ENCODE assay signal across 1 cellular context in the genomic region with DNA sequence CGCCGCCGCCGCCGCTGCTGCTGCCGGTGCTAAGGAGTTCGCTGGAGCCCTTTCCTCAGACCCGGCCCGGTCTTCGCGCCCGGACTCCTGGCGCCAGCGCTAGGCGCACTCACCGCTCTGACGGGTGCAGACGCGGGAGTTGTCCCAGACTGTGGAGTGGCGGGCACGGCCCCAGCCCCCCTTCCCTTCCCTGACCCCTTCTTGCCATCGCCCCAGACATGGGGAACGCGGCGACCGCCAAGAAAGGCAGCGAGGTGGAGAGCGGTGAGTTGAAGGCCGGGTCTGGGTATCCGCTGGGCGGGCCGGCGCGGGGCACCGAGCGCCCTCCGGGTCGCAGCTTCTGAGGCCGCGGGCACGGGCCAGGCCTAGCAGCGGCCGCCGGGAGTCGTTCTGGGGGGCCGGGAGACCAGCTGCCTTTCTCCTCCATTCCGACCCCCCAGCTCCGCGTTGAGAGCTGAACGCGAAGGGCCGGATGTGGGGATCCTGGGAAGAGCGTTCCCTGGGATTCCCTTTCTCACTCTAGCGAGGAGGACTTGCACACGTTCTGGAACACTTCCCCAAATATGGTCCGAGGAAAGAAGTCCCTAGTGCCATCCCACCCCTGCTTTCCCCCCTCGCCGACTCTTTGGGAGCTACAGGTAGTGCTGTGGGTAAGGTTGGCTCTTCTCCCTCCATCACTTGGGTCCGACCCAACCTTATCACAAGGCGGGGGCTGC.
TF ChIP-seq lines count a peak whose summit lies in the region.

No MANE protein-coding gene starts in this region.

TF ChIP-seq in HepG2, 621 proteins besides CTCF, POLR2A, EP300 and RAD21 (continued from another document and continues in another):
- TF ChIP-seq, protein P1, sequence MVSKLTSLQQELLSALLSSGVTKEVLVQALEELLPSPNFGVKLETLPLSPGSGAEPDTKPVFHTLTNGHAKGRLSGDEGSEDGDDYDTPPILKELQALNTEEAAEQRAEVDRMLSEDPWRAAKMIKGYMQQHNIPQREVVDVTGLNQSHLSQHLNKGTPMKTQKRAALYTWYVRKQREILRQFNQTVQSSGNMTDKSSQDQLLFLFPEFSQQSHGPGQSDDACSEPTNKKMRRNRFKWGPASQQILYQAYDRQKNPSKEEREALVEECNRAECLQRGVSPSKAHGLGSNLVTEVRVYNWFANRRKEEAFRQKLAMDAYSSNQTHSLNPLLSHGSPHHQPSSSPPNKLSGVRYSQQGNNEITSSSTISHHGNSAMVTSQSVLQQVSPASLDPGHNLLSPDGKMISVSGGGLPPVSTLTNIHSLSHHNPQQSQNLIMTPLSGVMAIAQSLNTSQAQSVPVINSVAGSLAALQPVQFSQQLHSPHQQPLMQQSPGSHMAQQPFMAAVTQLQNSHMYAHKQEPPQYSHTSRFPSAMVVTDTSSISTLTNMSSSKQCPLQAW (CRISPR knock-in tag; IDR thresholded peaks at IDR 0.05): peak; percentile 59
- TF ChIP-seq ZNF33B (CRISPR knock-in tag; IDR thresholded peaks at IDR 0.05): no peak; the same call in 1 of the 2 replicates
- TF ChIP-seq, protein P2, sequence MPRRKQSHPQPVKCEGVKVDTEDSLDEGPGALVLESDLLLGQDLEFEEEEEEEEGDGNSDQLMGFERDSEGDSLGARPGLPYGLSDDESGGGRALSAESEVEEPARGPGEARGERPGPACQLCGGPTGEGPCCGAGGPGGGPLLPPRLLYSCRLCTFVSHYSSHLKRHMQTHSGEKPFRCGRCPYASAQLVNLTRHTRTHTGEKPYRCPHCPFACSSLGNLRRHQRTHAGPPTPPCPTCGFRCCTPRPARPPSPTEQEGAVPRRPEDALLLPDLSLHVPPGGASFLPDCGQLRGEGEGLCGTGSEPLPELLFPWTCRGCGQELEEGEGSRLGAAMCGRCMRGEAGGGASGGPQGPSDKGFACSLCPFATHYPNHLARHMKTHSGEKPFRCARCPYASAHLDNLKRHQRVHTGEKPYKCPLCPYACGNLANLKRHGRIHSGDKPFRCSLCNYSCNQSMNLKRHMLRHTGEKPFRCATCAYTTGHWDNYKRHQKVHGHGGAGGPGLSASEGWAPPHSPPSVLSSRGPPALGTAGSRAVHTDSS (CRISPR knock-in tag; conservative IDR thresholded peaks at IDR 0.05): no peak
- TF ChIP-seq NCOA5 (CRISPR knock-in tag; IDR thresholded peaks at IDR 0.05): no peak
- no peak for TF ChIP-seq ZNF552 (CRISPR knock-in tag; IDR thresholded peaks at IDR 0.05; ENCODE audit: borderline replicate concordance)
- peak; percentile 3 for TF ChIP-seq HNRNPLL (IDR thresholded peaks at IDR 0.05; ENCODE audit: low read depth, low read length, poor library complexity, severe bottlenecking)
- no peak for TF ChIP-seq MATR3 (CRISPR knock-in tag; IDR thresholded peaks at IDR 0.05)
- TF ChIP-seq, protein P3, sequence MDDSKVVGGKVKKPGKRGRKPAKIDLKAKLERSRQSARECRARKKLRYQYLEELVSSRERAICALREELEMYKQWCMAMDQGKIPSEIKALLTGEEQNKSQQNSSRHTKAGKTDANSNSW (CRISPR knock-in tag; IDR thresholded peaks at IDR 0.05; ENCODE audit: borderline replicate concordance): no peak
- TF ChIP-seq ADNP (CRISPR knock-in tag; IDR thresholded peaks at IDR 0.05): no peak
- no peak for TF ChIP-seq KMT2B (CRISPR knock-in tag; IDR thresholded peaks at IDR 0.05)
- TF ChIP-seq MED13 (CRISPR knock-in tag; IDR thresholded peaks at IDR 0.05): no peak
- no peak for TF ChIP-seq NCOA1 (CRISPR knock-in tag; IDR thresholded peaks at IDR 0.05)
- 0 out of 2 replicates have a peak, but pooled peaks have one; percentile 7 for TF ChIP-seq ZNF350 (CRISPR knock-in tag; IDR thresholded peaks at IDR 0.05; ENCODE audit: borderline replicate concordance, low read depth)
- no peak for TF ChIP-seq CENPT (CRISPR knock-in tag; IDR thresholded peaks at IDR 0.05; ENCODE audit: low read depth)
- no peak; the same call in 1 of the 2 replicates for TF ChIP-seq TAF1 (CRISPR knock-in tag; IDR thresholded peaks at IDR 0.05)
- TF ChIP-seq ZFX (CRISPR knock-in tag; IDR thresholded peaks at IDR 0.05; ENCODE audit: low read depth): peak; percentile 66; the same call in 1 of the 2 replicates
- TF ChIP-seq, protein P4, sequence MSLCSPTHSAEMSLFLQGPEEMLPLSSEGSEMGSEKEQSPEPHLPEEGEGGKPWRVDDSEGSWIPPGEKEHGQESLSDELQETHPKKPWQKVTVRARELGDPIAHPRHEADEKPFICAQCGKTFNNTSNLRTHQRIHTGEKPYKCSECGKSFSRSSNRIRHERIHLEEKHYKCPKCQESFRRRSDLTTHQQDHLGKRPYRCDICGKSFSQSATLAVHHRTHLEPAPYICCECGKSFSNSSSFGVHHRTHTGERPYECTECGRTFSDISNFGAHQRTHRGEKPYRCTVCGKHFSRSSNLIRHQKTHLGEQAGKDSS (CRISPR knock-in tag; IDR thresholded peaks at IDR 0.05; ENCODE audit: borderline replicate concordance, low read depth): no peak
- TF ChIP-seq ZNF3 (CRISPR knock-in tag; IDR thresholded peaks at IDR 0.05): no peak
- TF ChIP-seq CHD2 (IDR thresholded peaks at IDR 0.05; ENCODE audit: low read depth, low read length): no peak
- no peak for TF ChIP-seq NFKBIZ (CRISPR knock-in tag; IDR thresholded peaks at IDR 0.05)
- TF ChIP-seq, protein P5, sequence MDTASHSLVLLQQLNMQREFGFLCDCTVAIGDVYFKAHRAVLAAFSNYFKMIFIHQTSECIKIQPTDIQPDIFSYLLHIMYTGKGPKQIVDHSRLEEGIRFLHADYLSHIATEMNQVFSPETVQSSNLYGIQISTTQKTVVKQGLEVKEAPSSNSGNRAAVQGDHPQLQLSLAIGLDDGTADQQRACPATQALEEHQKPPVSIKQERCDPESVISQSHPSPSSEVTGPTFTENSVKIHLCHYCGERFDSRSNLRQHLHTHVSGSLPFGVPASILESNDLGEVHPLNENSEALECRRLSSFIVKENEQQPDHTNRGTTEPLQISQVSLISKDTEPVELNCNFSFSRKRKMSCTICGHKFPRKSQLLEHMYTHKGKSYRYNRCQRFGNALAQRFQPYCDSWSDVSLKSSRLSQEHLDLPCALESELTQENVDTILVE (CRISPR knock-in tag; IDR thresholded peaks at IDR 0.05): peak; percentile 13; the same call in 1 of the 2 replicates
- no peak for TF ChIP-seq KDM3A (CRISPR knock-in tag; IDR thresholded peaks at IDR 0.05; ENCODE audit: low read depth)
- no peak for TF ChIP-seq DR1 (CRISPR knock-in tag; IDR thresholded peaks at IDR 0.05)
- no peak for TF ChIP-seq CBFB (CRISPR knock-in tag; IDR thresholded peaks at IDR 0.05)
- TF ChIP-seq, protein P6, sequence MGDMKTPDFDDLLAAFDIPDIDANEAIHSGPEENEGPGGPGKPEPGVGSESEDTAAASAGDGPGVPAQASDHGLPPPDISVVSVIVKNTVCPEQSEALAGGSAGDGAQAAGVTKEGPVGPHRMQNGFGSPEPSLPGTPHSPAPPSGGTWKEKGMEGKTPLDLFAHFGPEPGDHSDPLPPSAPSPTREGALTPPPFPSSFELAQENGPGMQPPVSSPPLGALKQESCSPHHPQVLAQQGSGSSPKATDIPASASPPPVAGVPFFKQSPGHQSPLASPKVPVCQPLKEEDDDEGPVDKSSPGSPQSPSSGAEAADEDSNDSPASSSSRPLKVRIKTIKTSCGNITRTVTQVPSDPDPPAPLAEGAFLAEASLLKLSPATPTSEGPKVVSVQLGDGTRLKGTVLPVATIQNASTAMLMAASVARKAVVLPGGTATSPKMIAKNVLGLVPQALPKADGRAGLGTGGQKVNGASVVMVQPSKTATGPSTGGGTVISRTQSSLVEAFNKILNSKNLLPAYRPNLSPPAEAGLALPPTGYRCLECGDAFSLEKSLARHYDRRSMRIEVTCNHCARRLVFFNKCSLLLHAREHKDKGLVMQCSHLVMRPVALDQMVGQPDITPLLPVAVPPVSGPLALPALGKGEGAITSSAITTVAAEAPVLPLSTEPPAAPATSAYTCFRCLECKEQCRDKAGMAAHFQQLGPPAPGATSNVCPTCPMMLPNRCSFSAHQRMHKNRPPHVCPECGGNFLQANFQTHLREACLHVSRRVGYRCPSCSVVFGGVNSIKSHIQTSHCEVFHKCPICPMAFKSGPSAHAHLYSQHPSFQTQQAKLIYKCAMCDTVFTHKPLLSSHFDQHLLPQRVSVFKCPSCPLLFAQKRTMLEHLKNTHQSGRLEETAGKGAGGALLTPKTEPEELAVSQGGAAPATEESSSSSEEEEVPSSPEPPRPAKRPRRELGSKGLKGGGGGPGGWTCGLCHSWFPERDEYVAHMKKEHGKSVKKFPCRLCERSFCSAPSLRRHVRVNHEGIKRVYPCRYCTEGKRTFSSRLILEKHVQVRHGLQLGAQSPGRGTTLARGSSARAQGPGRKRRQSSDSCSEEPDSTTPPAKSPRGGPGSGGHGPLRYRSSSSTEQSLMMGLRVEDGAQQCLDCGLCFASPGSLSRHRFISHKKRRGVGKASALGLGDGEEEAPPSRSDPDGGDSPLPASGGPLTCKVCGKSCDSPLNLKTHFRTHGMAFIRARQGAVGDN (CRISPR knock-in tag; IDR thresholded peaks at IDR 0.05): peak; percentile 73
- no peak for TF ChIP-seq ZMYM3 (CRISPR knock-in tag; IDR thresholded peaks at IDR 0.05)
- no peak for TF ChIP-seq XRCC5 (optimal IDR thresholded peaks at IDR 0.05; ENCODE audit: low read length)
- TF ChIP-seq ZNF556 (CRISPR knock-in tag; IDR thresholded peaks at IDR 0.05; ENCODE audit: borderline replicate concordance): no peak; the same call in 1 of the 2 replicates
- no peak for TF ChIP-seq JDP2 (CRISPR knock-in tag; IDR thresholded peaks at IDR 0.05; ENCODE audit: borderline replicate concordance)
- TF ChIP-seq, protein P7, sequence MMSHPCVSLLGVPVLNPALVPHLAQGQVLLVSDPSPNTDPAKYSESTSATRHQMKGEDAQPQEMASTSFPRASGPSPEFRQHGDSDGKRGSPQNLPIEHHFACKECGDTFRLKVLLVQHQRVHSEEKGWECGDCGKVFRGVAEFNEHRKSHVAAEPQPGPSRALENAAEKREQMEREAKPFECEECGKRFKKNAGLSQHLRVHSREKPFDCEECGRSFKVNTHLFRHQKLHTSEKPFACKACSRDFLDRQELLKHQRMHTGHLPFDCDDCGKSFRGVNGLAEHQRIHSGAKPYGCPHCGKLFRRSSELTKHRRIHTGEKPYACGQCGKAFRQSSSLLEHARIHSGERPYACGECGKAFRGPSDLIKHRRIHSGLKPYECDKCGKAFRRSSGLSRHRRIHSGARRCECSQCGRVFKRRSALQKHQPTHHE (CRISPR knock-in tag; IDR thresholded peaks at IDR 0.05; ENCODE audit: borderline replicate concordance): no peak
- no peak for TF ChIP-seq ELF4 (CRISPR knock-in tag; IDR thresholded peaks at IDR 0.05; ENCODE audit: borderline replicate concordance)
- TF ChIP-seq SMC3 (IDR thresholded peaks at IDR 0.05; ENCODE audit: low read length): no peak
- TF ChIP-seq, protein P8, sequence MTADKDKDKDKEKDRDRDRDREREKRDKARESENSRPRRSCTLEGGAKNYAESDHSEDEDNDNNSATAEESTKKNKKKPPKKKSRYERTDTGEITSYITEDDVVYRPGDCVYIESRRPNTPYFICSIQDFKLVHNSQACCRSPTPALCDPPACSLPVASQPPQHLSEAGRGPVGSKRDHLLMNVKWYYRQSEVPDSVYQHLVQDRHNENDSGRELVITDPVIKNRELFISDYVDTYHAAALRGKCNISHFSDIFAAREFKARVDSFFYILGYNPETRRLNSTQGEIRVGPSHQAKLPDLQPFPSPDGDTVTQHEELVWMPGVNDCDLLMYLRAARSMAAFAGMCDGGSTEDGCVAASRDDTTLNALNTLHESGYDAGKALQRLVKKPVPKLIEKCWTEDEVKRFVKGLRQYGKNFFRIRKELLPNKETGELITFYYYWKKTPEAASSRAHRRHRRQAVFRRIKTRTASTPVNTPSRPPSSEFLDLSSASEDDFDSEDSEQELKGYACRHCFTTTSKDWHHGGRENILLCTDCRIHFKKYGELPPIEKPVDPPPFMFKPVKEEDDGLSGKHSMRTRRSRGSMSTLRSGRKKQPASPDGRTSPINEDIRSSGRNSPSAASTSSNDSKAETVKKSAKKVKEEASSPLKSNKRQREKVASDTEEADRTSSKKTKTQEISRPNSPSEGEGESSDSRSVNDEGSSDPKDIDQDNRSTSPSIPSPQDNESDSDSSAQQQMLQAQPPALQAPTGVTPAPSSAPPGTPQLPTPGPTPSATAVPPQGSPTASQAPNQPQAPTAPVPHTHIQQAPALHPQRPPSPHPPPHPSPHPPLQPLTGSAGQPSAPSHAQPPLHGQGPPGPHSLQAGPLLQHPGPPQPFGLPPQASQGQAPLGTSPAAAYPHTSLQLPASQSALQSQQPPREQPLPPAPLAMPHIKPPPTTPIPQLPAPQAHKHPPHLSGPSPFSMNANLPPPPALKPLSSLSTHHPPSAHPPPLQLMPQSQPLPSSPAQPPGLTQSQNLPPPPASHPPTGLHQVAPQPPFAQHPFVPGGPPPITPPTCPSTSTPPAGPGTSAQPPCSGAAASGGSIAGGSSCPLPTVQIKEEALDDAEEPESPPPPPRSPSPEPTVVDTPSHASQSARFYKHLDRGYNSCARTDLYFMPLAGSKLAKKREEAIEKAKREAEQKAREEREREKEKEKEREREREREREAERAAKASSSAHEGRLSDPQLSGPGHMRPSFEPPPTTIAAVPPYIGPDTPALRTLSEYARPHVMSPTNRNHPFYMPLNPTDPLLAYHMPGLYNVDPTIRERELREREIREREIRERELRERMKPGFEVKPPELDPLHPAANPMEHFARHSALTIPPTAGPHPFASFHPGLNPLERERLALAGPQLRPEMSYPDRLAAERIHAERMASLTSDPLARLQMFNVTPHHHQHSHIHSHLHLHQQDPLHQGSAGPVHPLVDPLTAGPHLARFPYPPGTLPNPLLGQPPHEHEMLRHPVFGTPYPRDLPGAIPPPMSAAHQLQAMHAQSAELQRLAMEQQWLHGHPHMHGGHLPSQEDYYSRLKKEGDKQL (CRISPR knock-in tag; IDR thresholded peaks at IDR 0.05; ENCODE audit: low read depth): no peak
- no peak for TF ChIP-seq ZNF24 (IDR thresholded peaks at IDR 0.05)
- TF ChIP-seq ZNF883 (CRISPR knock-in tag; IDR thresholded peaks at IDR 0.05; ENCODE audit: not compliant biosample characterization): peak; percentile 32
- no peak for TF ChIP-seq SOX5 (CRISPR knock-in tag; IDR thresholded peaks at IDR 0.05; ENCODE audit: borderline replicate concordance)
- TF ChIP-seq ZBTB38 (CRISPR knock-in tag; IDR thresholded peaks at IDR 0.05): no peak
- TF ChIP-seq KDM5B (CRISPR knock-in tag; IDR thresholded peaks at IDR 0.05; ENCODE audit: borderline replicate concordance): peak; percentile 15; the same call in 1 of the 2 replicates
- no peak for TF ChIP-seq KLF15 (CRISPR knock-in tag; IDR thresholded peaks at IDR 0.05; ENCODE audit: borderline replicate concordance)
- TF ChIP-seq, protein P9, sequence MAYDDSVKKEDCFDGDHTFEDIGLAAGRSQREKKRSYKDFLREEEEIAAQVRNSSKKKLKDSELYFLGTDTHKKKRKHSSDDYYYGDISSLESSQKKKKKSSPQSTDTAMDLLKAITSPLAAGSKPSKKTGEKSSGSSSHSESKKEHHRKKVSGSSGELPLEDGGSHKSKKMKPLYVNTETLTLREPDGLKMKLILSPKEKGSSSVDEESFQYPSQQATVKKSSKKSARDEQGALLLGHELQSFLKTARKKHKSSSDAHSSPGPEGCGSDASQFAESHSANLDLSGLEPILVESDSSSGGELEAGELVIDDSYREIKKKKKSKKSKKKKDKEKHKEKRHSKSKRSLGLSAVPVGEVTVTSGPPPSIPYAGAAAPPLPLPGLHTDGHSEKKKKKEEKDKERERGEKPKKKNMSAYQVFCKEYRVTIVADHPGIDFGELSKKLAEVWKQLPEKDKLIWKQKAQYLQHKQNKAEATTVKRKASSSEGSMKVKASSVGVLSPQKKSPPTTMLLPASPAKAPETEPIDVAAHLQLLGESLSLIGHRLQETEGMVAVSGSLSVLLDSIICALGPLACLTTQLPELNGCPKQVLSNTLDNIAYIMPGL (CRISPR knock-in tag; IDR thresholded peaks at IDR 0.05; ENCODE audit: borderline replicate concordance in 1 of 2, low read depth in 1 of 2): peak in 1 of 2 experiments; percentile 71; a peak in 2 of 4 replicates
- no peak for TF ChIP-seq SMYD3 (CRISPR knock-in tag; IDR thresholded peaks at IDR 0.05)
- 0 out of 2 replicates have a peak, but pooled peaks have one; percentile 29 for TF ChIP-seq HOXA5 (CRISPR knock-in tag; IDR thresholded peaks at IDR 0.05)
